Comparison of ENCODE assay signal across 12 cellular contexts in genomic region chr10:77667426-77668324, GRCh38. TPM values are rescaled to one million over a fixed set of nuclear protein-coding genes. Genes with fewer than 3 reads are reported as not detected.
A peak's percentile ranks its signal among the peaks of the same experiment; 100 is the strongest.
DNase-seq lines count a peak whose midpoint lies in the region; ATAC-seq and TF ChIP-seq lines count a peak whose summit lies in the region.
"Had no signal": no experiment of that assay in that cellular context is flagged by ENCODE, and none has a peak within 500 bp of the region (broad histone marks: within the 10 kb centered on the region; RNA-seq: fewer than 3 reads in every experiment).

No MANE protein-coding gene starts in this region.

- H2BK12ac ChIP-seq in mesenchymal stem cell (ENCODE audit: low read length in 2 of 2) = no peak overlapping the region

- no peaks in the 10 kb centered on the region for H3K9me3 Mint-ChIP-seq in activated naive CD4-positive, alpha-beta T cell treated with anti-CD3 and anti-CD28 coated beads, Interleukin-2, amount 50 U/mL, for 72 hours
- H3K9me3 Mint-ChIP-seq: activated T-helper 1 cell treated with anti-CD3 and anti-CD28 coated beads, Interleukin-12 subunit alpha, Interleukin-12 subunit beta, Interleukin-2, Interleukin-4 antibody, amounts not matched to agents 30 ng/mL and 10 ng/mL and 1 ng/mL, durations not matched to agents 14 hours and 24 hours and 36 hours had no signal

- no peaks in the 10 kb centered on the region for H3K79me1 ChIP-seq in mesenchymal stem cell (replicated peaks; ENCODE audit: low read length, poor library complexity, severe bottlenecking)

- no peak overlapping the region for H4K91ac ChIP-seq in mesenchymal stem cell (ENCODE audit: low read length)

- H3K79me2 ChIP-seq in GM23248 (ENCODE audit: insufficient read depth) = no peaks in the 10 kb centered on the region

- H4K20me1 ChIP-seq in GM23248 (ENCODE audit: insufficient read depth) = no peaks in the 10 kb centered on the region

- no peak overlapping the region for H3K4me2 ChIP-seq in GM23248 (ENCODE audit: unreplicated experiment)
- H3K4me2 ChIP-seq in mesenchymal stem cell (ENCODE audit: low read length, poor library complexity, severe bottlenecking) = no peak overlapping the region

- 34 to 51% methylated on average over 3 of the region's 3 CpGs for WGBS in GM23248 (ENCODE audit: low coverage in 1 of 2, low lambda C conversion rate in 2 of 2, missing lambda C conversion rate in 2 of 2), 2 experiments
- 89% methylated on average over 3 of the region's 3 CpGs for WGBS in mesenchymal stem cell

- H4K8ac ChIP-seq in mesenchymal stem cell (ENCODE audit: low read length) = peak overlapping the region; percentile 29

- H3K27me3 ChIP-seq in GM23248 (replicated peaks; ENCODE audit: insufficient read depth) (peaks cover 6% of the 10 kb centered on the region; the same call in 1 of the 2 replicates), mesenchymal stem cell (ENCODE audit: control insufficient read depth in 1 of 2, insufficient read depth in 1 of 2, low read length in 2 of 2) (peaks cover 9 to 45% of the 10 kb centered on the region in 2 experiments), brain microvascular endothelial cell (replicated peaks) (no peaks in the 10 kb centered on the region)
- H3K27me3 ChIP-seq: ovary had no signal

- no peaks in the 10 kb centered on the region for H3K36me3 Mint-ChIP-seq in activated naive CD4-positive, alpha-beta T cell treated with anti-CD3 and anti-CD28 coated beads, Interleukin-2, amount 50 U/mL, for 72 hours

- in situ Hi-C loops in GM23248 (cut with MboI) (no loop called here), brain microvascular endothelial cell (cut with HindIII; ENCODE audit: low pct_ligation_motif_present, low sequenced_read_pairs) (no loop called here)

- H3K9me3 ChIP-seq in GM23248 (ENCODE audit: low read depth) = no peaks in the 10 kb centered on the region
- H3K9me3 ChIP-seq in mesenchymal stem cell (ENCODE audit: control insufficient read depth, low read length) = no peaks in the 10 kb centered on the region
- H3K9me3 ChIP-seq: ovary, tibial nerve had no signal

- H2AFZ ChIP-seq in GM23248 = no peak overlapping the region
- H2AFZ ChIP-seq in mesenchymal stem cell (ENCODE audit: low read depth, low read length) = no peak overlapping the region

- no peak for ATAC-seq in activated naive CD4-positive, alpha-beta T cell treated with anti-CD3 and anti-CD28 coated beads, Interleukin-2, amount 50 U/mL, for 72 hours
- no peak for ATAC-seq in omental fat pad (ENCODE audit: low FRiP score)
- ATAC-seq: left colon had no signal

- no peak overlapping the region for H3K27ac ChIP-seq in GM23248
- no peak overlapping the region for H3K27ac ChIP-seq in mesenchymal stem cell (ENCODE audit: low read length, poor library complexity, severe bottlenecking)
- no peak overlapping the region for H3K27ac ChIP-seq in brain microvascular endothelial cell
- H3K27ac ChIP-seq: ovary, tibial nerve had no signal

- TF ChIP-seq CTCF in brain microvascular endothelial cell (IDR thresholded peaks at IDR 0.05; ENCODE audit: low read depth, low read length, missing control alignments) (no peak), omental fat pad (IDR thresholded peaks at IDR 0.05) (no peak)

- no peak overlapping the region for H3K23ac ChIP-seq in mesenchymal stem cell (ENCODE audit: low read length in 2 of 2)

- no peak overlapping the region for H3K18ac ChIP-seq in mesenchymal stem cell (ENCODE audit: low read depth in 1 of 2, low read length in 2 of 2)

- DNase-seq in NCI-H1436 (lab: John Stamatoyannopoulos, UW) (peak; percentile 59), NCI-H1436 treated with DMSO at 0.1 percent for 48 hours (lab: John Stamatoyannopoulos, UW) (no peak), GM23248 (peak; percentile 8), LHCN-M2 (ENCODE audit: low read depth) (peak; percentile 62), mesenchymal stem cell (no peak), brain microvascular endothelial cell (no peak), omental fat pad (ENCODE audit: low spot score) (no peak)
- DNase-seq in activated naive CD4-positive, alpha-beta T cell treated with anti-CD3 and anti-CD28 coated beads, Interleukin-2, amount 50 U/mL, for 72 hours (ENCODE audit: low spot score in 2 of 2) = no peak
- DNase-seq: ovary had no signal

- H3K14ac ChIP-seq in mesenchymal stem cell (ENCODE audit: low read length in 2 of 2) = no peak overlapping the region

- no peak overlapping the region for H2BK5ac ChIP-seq in mesenchymal stem cell (ENCODE audit: low read depth, low read length, poor library complexity, severe bottlenecking)

- H3K9ac ChIP-seq in GM23248 (no peak overlapping the region), mesenchymal stem cell (ENCODE audit: low read length) (no peak overlapping the region)

- H3K36me3 ChIP-seq in GM23248 (ENCODE audit: low read depth) (no peaks in the 10 kb centered on the region), mesenchymal stem cell (ENCODE audit: control insufficient read depth in 1 of 2, insufficient read depth in 2 of 2, low read depth in 1 of 2, low read length in 2 of 2) (no peaks in the 10 kb centered on the region), brain microvascular endothelial cell (replicated peaks) (no peaks in the 10 kb centered on the region)
- H3K36me3 ChIP-seq: ovary, tibial nerve had no signal

- H3K4me1 ChIP-seq in GM23248 (ENCODE audit: insufficient read depth) = no peaks in the 10 kb centered on the region; the same call in 1 of the 2 replicates
- peaks cover 2% of the 10 kb centered on the region for H3K4me1 ChIP-seq in mesenchymal stem cell (ENCODE audit: control insufficient read depth, insufficient read depth, low read depth, low read length)

- no peak overlapping the region for H3K27ac Mint-ChIP-seq in activated naive CD4-positive, alpha-beta T cell treated with anti-CD3 and anti-CD28 coated beads, Interleukin-2, amount 50 U/mL, for 72 hours
- H3K27ac Mint-ChIP-seq: activated T-helper 1 cell treated with anti-CD3 and anti-CD28 coated beads, Interleukin-12 subunit alpha, Interleukin-12 subunit beta, Interleukin-2, Interleukin-4 antibody, amounts not matched to agents 30 ng/mL and 10 ng/mL and 1 ng/mL, durations not matched to agents 14 hours and 24 hours and 36 hours had no signal

- no peaks in the 10 kb centered on the region for H3F3A ChIP-seq in GM23248 (ENCODE audit: insufficient read depth)

- no peak overlapping the region for H3K4ac ChIP-seq in mesenchymal stem cell (ENCODE audit: low read depth in 1 of 2, low read length in 2 of 2)

- no peak overlapping the region for H2BK15ac ChIP-seq in mesenchymal stem cell (ENCODE audit: low read depth, poor library complexity, severe bottlenecking)

- no peak overlapping the region for H2BK120ac ChIP-seq in mesenchymal stem cell (ENCODE audit: low read depth, low read length)

- H3K9me2 ChIP-seq in GM23248 (ENCODE audit: insufficient read depth) = no peaks in the 10 kb centered on the region

- H2AK5ac ChIP-seq in mesenchymal stem cell (ENCODE audit: low read length, severe bottlenecking) = no peak overlapping the region

- H3K4me3 ChIP-seq in GM23248 (no peak overlapping the region), mesenchymal stem cell (ENCODE audit: insufficient read depth in 1 of 2, low read depth in 1 of 2, low read length in 2 of 2) (no peak overlapping the region), brain microvascular endothelial cell (ENCODE audit: low read depth, low read length) (no peak overlapping the region)
- H3K4me3 ChIP-seq: ovary, tibial nerve had no signal

RNA-seq across cellular contexts. Expression of gene KCNMA1, which starts 30.1 kb away (rescaled TPM):
- total RNA-seq in GM23248 (2014; rRNA removed; shearing (Covaris generic)) = 14.2 and 18.6 TPM in 2 replicates
- polyA plus RNA-seq in GM23248 (2016; fragmentation: Nextera tagmentation; extraction: Ambion mirVana) = 24.8 and 25.1 TPM in 2 replicates
- 27.4 and 28.6 TPM in 2 replicates for total RNA-seq in LHCN-M2 (2014; rRNA removed)
- polyA plus RNA-seq in LHCN-M2 (2012) = 29.1 TPM
- polyA plus RNA-seq in mesenchymal stem cell (2013, experiment 1 of 2) = 21.9 TPM
- polyA plus RNA-seq in mesenchymal stem cell (2013, experiment 2 of 2) = 21.7 TPM
- not detected for total RNA-seq in activated naive CD4-positive, alpha-beta T cell treated with anti-CD3 and anti-CD28 coated beads, Interleukin-2, amount 50 U/mL, for 72 hours
- total RNA-seq in omental fat pad = 10 to 100 TPM; 10.1 to 32.6 (median 20.1) TPM
- total RNA-seq: activated T-helper 1 cell treated with anti-CD3 and anti-CD28 coated beads, Interleukin-12 subunit alpha, Interleukin-12 subunit beta, Interleukin-2, Interleukin-4 antibody, amounts not matched to agents 30 ng/mL and 10 ng/mL and 1 ng/mL, durations not matched to agents 14 hours and 24 hours and 36 hours had no signal

Comparison
In these comparisons a context has a peak if more than half of its experiments do, and no peak if none do; other contexts are left out.
1. DNase-seq: peak in NCI-H1436 (single experiment), GM23248 (single experiment) and LHCN-M2 (single experiment); none in NCI-H1436 treated with DMSO at 0.1 percent for 48 hours (single experiment), mesenchymal stem cell (single experiment), brain microvascular endothelial cell (single experiment), activated naive CD4-positive, alpha-beta T cell treated with anti-CD3 and anti-CD28 coated beads, Interleukin-2, amount 50 U/mL, for 72 hours (0 of 2) and omental fat pad (single experiment).
2. RNA of gene KCNMA1, which starts 30.1 kb away (total RNA-seq): 27.4 to 28.6 TPM in LHCN-M2, 10.1 to 32.6 TPM in omental fat pad and 14.2 to 18.6 TPM in GM23248; not detected in activated naive CD4-positive, alpha-beta T cell treated with anti-CD3 and anti-CD28 coated beads, Interleukin-2, amount 50 U/mL, for 72 hours; every median in the first group is over 10 times any median in the second.